ENCODE assay signal across 8 cellular contexts in the genomic region with DNA sequence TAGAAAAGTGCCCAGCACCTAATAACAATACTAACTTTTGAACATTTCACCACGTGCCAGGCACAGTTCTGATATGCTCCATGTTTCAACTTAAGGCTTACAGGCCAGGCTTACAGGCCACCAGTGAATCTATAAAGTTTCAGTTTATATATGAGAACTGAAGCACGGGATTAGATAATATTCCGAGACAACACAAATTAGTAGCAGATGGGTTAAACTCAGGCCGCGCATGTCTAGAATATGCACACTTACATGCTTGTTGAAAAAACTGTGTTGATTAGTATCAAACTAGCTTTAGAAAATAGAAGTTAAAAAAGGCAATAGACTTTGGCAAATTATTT.
DNase-seq lines count a peak whose midpoint lies in the region; ATAC-seq and TF ChIP-seq lines count a peak whose summit lies in the region.

No MANE protein-coding gene starts in this region.

- DNase-seq in CD8-positive, alpha-beta memory T cell, result no peak
- DNase-seq in PC-9 (no peak), endothelial cell (ENCODE audit: low spot score) (no peak), trophoblast cell (no peak), COLO668 (lab: John Stamatoyannopoulos, UW; ENCODE audit: unreplicated experiment) (no peak), NCI-H2171 (lab: John Stamatoyannopoulos, UW) (no peak), NCI-H146 treated with DMSO at 0.1 percent for 48 hours (lab: John Stamatoyannopoulos, UW; ENCODE audit: unreplicated experiment) (no peak)

- H3K4me1 Mint-ChIP-seq in CD8-positive, alpha-beta memory T cell, result peaks cover 17 to 27% (median 23%) of the 10 kb centered on the region in 3 donors
- H3K4me1 Mint-ChIP-seq in endothelial cell (ENCODE audit: unreplicated experiment), result peaks cover 3% of the 10 kb centered on the region

- BruUV-seq in PC-9 (replicated peaks; lab: Mats Ljungman, UMichigan), result TSS peak; percentile 77

- no peak overlapping the region for H3K18ac ChIP-seq in trophoblast cell (ENCODE audit: low read length)

- CTCF ChIA-PET in CD8-positive, alpha-beta memory T cell (lab: Charles Lee), result no interaction called here
- CTCF ChIA-PET in PC-9 (lab: Charles Lee), result no interaction called here

- H3K27ac Mint-ChIP-seq in CD8-positive, alpha-beta memory T cell, result peak overlapping the region; percentile 64 to 96 (median 81)
- H3K27ac Mint-ChIP-seq in endothelial cell (ENCODE audit: unreplicated experiment), result peak overlapping the region; percentile 80

- H4K20me1 ChIP-seq in PC-9 (ENCODE audit: insufficient read depth), result peaks cover 23% of the 10 kb centered on the region

- no peak overlapping the region for H2BK120ac ChIP-seq in trophoblast cell (ENCODE audit: insufficient read depth, low read length, poor library complexity)

- H3K9ac ChIP-seq in trophoblast cell (ENCODE audit: low read length), result no peak overlapping the region

- H2AK5ac ChIP-seq in trophoblast cell (ENCODE audit: low read length), result no peak overlapping the region

- H3K23ac ChIP-seq in trophoblast cell (ENCODE audit: low read length), result no peak overlapping the region

- H3K9me3 Mint-ChIP-seq in CD8-positive, alpha-beta memory T cell, result peaks cover 0 to 8% (median 3%) of the 10 kb centered on the region in 5 donors
- H3K9me3 Mint-ChIP-seq in endothelial cell (ENCODE audit: unreplicated experiment), result peaks cover 4% of the 10 kb centered on the region

- no peak for ATAC-seq in GM19455 (IDR thresholded peaks at IDR 0.05; ENCODE audit: unreplicated experiment)

- H3K4me2 ChIP-seq in PC-9 (peak overlapping the region; percentile 92), trophoblast cell (ENCODE audit: low read length) (no peak overlapping the region)

- no peak overlapping the region for H4K8ac ChIP-seq in trophoblast cell (ENCODE audit: low read depth, low read length)

- no peak overlapping the region for H2BK5ac ChIP-seq in trophoblast cell (ENCODE audit: low read depth, low read length, poor library complexity)

- no peak overlapping the region for H4K91ac ChIP-seq in trophoblast cell (ENCODE audit: low read depth, low read length)

- no peaks in the 10 kb centered on the region for H3K9me3 ChIP-seq in CD8-positive, alpha-beta memory T cell (ENCODE audit: low read length)
- no peaks in the 10 kb centered on the region; the same call in 1 of the 2 replicates for H3K9me3 ChIP-seq in PC-9 (ENCODE audit: insufficient read depth, low read depth)
- H3K9me3 ChIP-seq in trophoblast cell (ENCODE audit: insufficient read depth, low read depth, low read length), result no peaks in the 10 kb centered on the region

- POLR2A ChIA-PET in CD8-positive, alpha-beta memory T cell (lab: Charles Lee), result no interaction called here
- POLR2A ChIA-PET in PC-9 (lab: Charles Lee; ENCODE audit: unreplicated experiment), result interaction anchor here (0.6 to 0.7 kb wide), 4 partner anchors 33 to 1794 kb away, joined by 3 to 11 read pairs (median 4); no protein-coding TSS in a partner anchor

- H3K4ac ChIP-seq in trophoblast cell (ENCODE audit: low read depth, low read length), result no peak overlapping the region

- intact Hi-C loops in PC-9 (cut with micrococcal nuclease; ENCODE audit: unreplicated experiment), result loop anchor here (1.0 to 10.0 kb wide), 2 partner anchors 562 to 588 kb away; a partner anchor contains a TSS

- peak overlapping the region; percentile 61 for H3K4me3 ChIP-seq in CD8-positive, alpha-beta memory T cell (ENCODE audit: low read length)
- H3K4me3 ChIP-seq in PC-9 (peak overlapping the region; percentile 86), trophoblast cell (ENCODE audit: low read depth, low read length) (no peak overlapping the region)

- H3F3A ChIP-seq in PC-9 (ENCODE audit: insufficient read depth, low read depth), result peaks cover 9% of the 10 kb centered on the region

- no peaks in the 10 kb centered on the region for H3K27me3 ChIP-seq in CD8-positive, alpha-beta memory T cell (ENCODE audit: insufficient read depth, low read length, poor library complexity, severe bottlenecking)
- H3K27me3 ChIP-seq in PC-9 (ENCODE audit: insufficient read depth, low read depth) (no peaks in the 10 kb centered on the region), trophoblast cell (ENCODE audit: insufficient read depth, low read length) (no peaks in the 10 kb centered on the region)

- peaks cover 2% of the 10 kb centered on the region for H3K79me1 ChIP-seq in trophoblast cell (ENCODE audit: low read length)

- TF ChIP-seq CTCF in PC-9 (conservative IDR thresholded peaks at IDR 0.05) (no peak), endothelial cell (IDR thresholded peaks at IDR 0.05; ENCODE audit: unreplicated experiment) (no peak)

- whole genome bisulfite sequencing in trophoblast cell (ENCODE audit: extremely low coverage, insufficient coverage, insufficient read length), result no CpG with 5 or more reads among the region's 5 CpGs

- H3K27me3 Mint-ChIP-seq in CD8-positive, alpha-beta memory T cell, result no peaks in the 10 kb centered on the region
- no peaks in the 10 kb centered on the region for H3K27me3 Mint-ChIP-seq in endothelial cell (ENCODE audit: unreplicated experiment)

- peak overlapping the region; percentile 39 for H3K27ac ChIP-seq in CD8-positive, alpha-beta memory T cell (ENCODE audit: low read depth, low read length)
- H3K27ac ChIP-seq in PC-9 (peak overlapping the region; percentile 84), trophoblast cell (ENCODE audit: low read depth, low read length) (peak overlapping the region; percentile 45)

- H4K12ac ChIP-seq in trophoblast cell (ENCODE audit: low read depth, low read length), result no peak overlapping the region

- H3K9me2 ChIP-seq in PC-9 (ENCODE audit: insufficient read depth), result no peaks in the 10 kb centered on the region

- H3K14ac ChIP-seq in trophoblast cell (ENCODE audit: low read length), result no peak overlapping the region

- H3K4me3 Mint-ChIP-seq in CD8-positive, alpha-beta memory T cell, result peak overlapping the region; percentile 82 to 95 (median 84)
- H3K4me3 Mint-ChIP-seq in endothelial cell (ENCODE audit: unreplicated experiment), result peak overlapping the region; percentile 89

- H3K36me3 ChIP-seq in CD8-positive, alpha-beta memory T cell (ENCODE audit: insufficient read depth, low read length), result no peaks in the 10 kb centered on the region
- peaks cover 24% of the 10 kb centered on the region for H3K36me3 ChIP-seq in PC-9 (ENCODE audit: low read depth)
- H3K36me3 ChIP-seq in trophoblast cell (ENCODE audit: control insufficient read depth in 1 of 2, insufficient read depth in 2 of 2, low read length in 2 of 2), result peaks cover 2 to 4% of the 10 kb centered on the region in 2 experiments

- peaks cover 0 to 3% (median 2%) of the 10 kb centered on the region in 3 donors for H3K36me3 Mint-ChIP-seq in CD8-positive, alpha-beta memory T cell
- peaks cover 4% of the 10 kb centered on the region for H3K36me3 Mint-ChIP-seq in endothelial cell (ENCODE audit: low read depth, unreplicated experiment)

- H3K79me2 ChIP-seq in PC-9 (ENCODE audit: low read depth) (peaks cover 26% of the 10 kb centered on the region), trophoblast cell (ENCODE audit: control insufficient read depth, insufficient read depth, low read length, poor library complexity) (peaks cover 6% of the 10 kb centered on the region)

- H3K4me1 ChIP-seq in CD8-positive, alpha-beta memory T cell (ENCODE audit: insufficient read depth, low read length), result no peaks in the 10 kb centered on the region
- H3K4me1 ChIP-seq in PC-9 (replicated peaks; ENCODE audit: insufficient read depth) (peaks cover 15% of the 10 kb centered on the region), trophoblast cell (ENCODE audit: control insufficient read depth in 1 of 2, insufficient read depth in 2 of 2, low read length in 2 of 2) (no peaks in the 10 kb centered on the region)

- H2BK12ac ChIP-seq in trophoblast cell (ENCODE audit: low read length), result no peak overlapping the region

- peak overlapping the region; percentile 83 for H2AFZ ChIP-seq in PC-9
- H2AFZ ChIP-seq in trophoblast cell (ENCODE audit: insufficient read depth, low read length, poor library complexity), result no peak overlapping the region
